In the genomic region with DNA sequence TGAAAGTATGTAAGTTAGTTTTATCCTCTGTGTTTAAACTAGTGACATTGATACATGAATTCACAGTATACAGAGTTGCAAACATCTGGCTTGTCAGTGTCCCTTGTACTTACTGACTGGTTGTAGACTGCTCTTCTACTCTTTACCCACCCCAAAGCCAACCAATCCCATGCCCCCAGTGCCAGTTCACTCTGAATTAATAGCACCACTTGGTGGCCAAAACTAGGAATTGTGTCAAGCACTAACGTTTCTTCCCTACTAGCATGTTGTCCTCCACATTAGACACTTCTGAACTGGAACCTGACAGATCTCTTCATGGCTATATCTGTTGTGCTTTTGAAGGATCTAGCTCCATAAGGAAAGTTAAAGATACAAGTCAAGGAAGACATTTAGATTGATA, we compare ENCODE assay signal across 8 cellular contexts. TPM values are rescaled to one million over a fixed set of nuclear protein-coding genes. Genes with fewer than 3 reads are reported as not detected.
DNase-seq lines count a peak whose midpoint lies in the region; ATAC-seq, FAIRE-seq and TF ChIP-seq lines count a peak whose summit lies in the region.

No MANE protein-coding gene starts in this region.

- no peaks in the 10 kb centered on the region for H3K9me3 Mint-ChIP-seq in activated CD4-positive, alpha-beta memory T cell treated with anti-CD3 and anti-CD28 coated beads, Interleukin-2, amount 10 ng/mL, durations not matched to agents 7 days and 5 days
- H3K9me3 Mint-ChIP-seq in activated CD4-positive, alpha-beta memory T cell treated with anti-CD3 and anti-CD28 coated beads for 36 hours, result no peaks in the 10 kb centered on the region
- H3K9me3 Mint-ChIP-seq in CD14-positive monocyte, result peaks cover 0 to 2% (median 0%) of the 10 kb centered on the region in 7 donors

- POLR2A ChIA-PET in activated CD4-positive, alpha-beta memory T cell treated with anti-CD3 and anti-CD28 coated beads, Interleukin-2, amount 10 ng/mL, durations not matched to agents 7 days and 5 days (lab: Charles Lee), result no interaction called here
- POLR2A ChIA-PET in activated CD4-positive, alpha-beta memory T cell treated with anti-CD3 and anti-CD28 coated beads for 36 hours (lab: Charles Lee), result no interaction called here

- H3K4me1 ChIP-seq in kidney (ENCODE audit: control insufficient read depth in 1 of 2, insufficient read depth in 1 of 2, low read depth in 1 of 2, low read length in 2 of 2), result no peaks in the 10 kb centered on the region

- ATAC-seq in HG03175 (IDR thresholded peaks at IDR 0.05; ENCODE audit: unreplicated experiment) (peak; percentile 78), SK-N-SH treated with all-trans-retinoic acid at 6 μM for 48 hours (peak; percentile 90)

- H3K36me3 ChIP-seq in kidney (ENCODE audit: control insufficient read depth in 1 of 2, insufficient read depth in 2 of 2, low read length in 2 of 2), result no peaks in the 10 kb centered on the region

- TF ChIP-seq CTCF in kidney (IDR thresholded peaks at IDR 0.05; ENCODE audit: borderline replicate concordance, extremely low read depth, insufficient read depth) (peak; percentile 13), CD14-positive monocyte (IDR thresholded peaks at IDR 0.05) (no peak)

- FAIRE-seq in kidney (lab: Jason Lieb, UNC), result no peak

- CTCF ChIA-PET in activated CD4-positive, alpha-beta memory T cell treated with anti-CD3 and anti-CD28 coated beads, Interleukin-2, amount 10 ng/mL, durations not matched to agents 7 days and 5 days (lab: Charles Lee), result interaction anchor here (0.6 kb wide), 1 partner anchor 224 kb away, joined by 5 read pairs; no protein-coding TSS in a partner anchor
- CTCF ChIA-PET in activated CD4-positive, alpha-beta memory T cell treated with anti-CD3 and anti-CD28 coated beads for 36 hours (lab: Charles Lee), result interaction anchor here (1.6 kb wide), 1 partner anchor 567 kb away, joined by 5 read pairs; no protein-coding TSS in a partner anchor

- no peak overlapping the region for H3K27ac ChIP-seq in kidney (ENCODE audit: low read depth in 2 of 2, low read length in 2 of 2)

- no peak overlapping the region for H3K4me3 ChIP-seq in kidney (ENCODE audit: low read length in 2 of 2)

- no peak overlapping the region for H3K4me3 Mint-ChIP-seq in activated CD4-positive, alpha-beta memory T cell treated with anti-CD3 and anti-CD28 coated beads, Interleukin-2, amount 10 ng/mL, durations not matched to agents 7 days and 5 days
- no peak overlapping the region for H3K4me3 Mint-ChIP-seq in activated CD4-positive, alpha-beta memory T cell treated with anti-CD3 and anti-CD28 coated beads for 36 hours
- H3K4me3 Mint-ChIP-seq in CD14-positive monocyte, result no peak overlapping the region

- H3K9me3 ChIP-seq in kidney (ENCODE audit: control insufficient read depth in 1 of 2, low read length in 2 of 2), result no peaks in the 10 kb centered on the region

- no peaks in the 10 kb centered on the region for H3K27me3 Mint-ChIP-seq in activated CD4-positive, alpha-beta memory T cell treated with anti-CD3 and anti-CD28 coated beads, Interleukin-2, amount 10 ng/mL, durations not matched to agents 7 days and 5 days
- no peaks in the 10 kb centered on the region for H3K27me3 Mint-ChIP-seq in activated CD4-positive, alpha-beta memory T cell treated with anti-CD3 and anti-CD28 coated beads for 36 hours
- H3K27me3 Mint-ChIP-seq in CD14-positive monocyte (ENCODE audit: low read depth in 3 of 3), result peaks cover 0 to 3% (median 1%) of the 10 kb centered on the region in 3 donors

- no peaks in the 10 kb centered on the region for H3K4me1 Mint-ChIP-seq in activated CD4-positive, alpha-beta memory T cell treated with anti-CD3 and anti-CD28 coated beads, Interleukin-2, amount 10 ng/mL, durations not matched to agents 7 days and 5 days
- no peaks in the 10 kb centered on the region for H3K4me1 Mint-ChIP-seq in activated CD4-positive, alpha-beta memory T cell treated with anti-CD3 and anti-CD28 coated beads for 36 hours (ENCODE audit: low read depth)
- H3K4me1 Mint-ChIP-seq in CD14-positive monocyte, result no peaks in the 10 kb centered on the region

- no peak overlapping the region for H3K9ac ChIP-seq in kidney (ENCODE audit: low read length in 2 of 2)

- no peaks in the 10 kb centered on the region for H3K36me3 Mint-ChIP-seq in activated CD4-positive, alpha-beta memory T cell treated with anti-CD3 and anti-CD28 coated beads, Interleukin-2, amount 10 ng/mL, durations not matched to agents 7 days and 5 days (ENCODE audit: low read depth)
- peaks cover 8% of the 10 kb centered on the region for H3K36me3 Mint-ChIP-seq in activated CD4-positive, alpha-beta memory T cell treated with anti-CD3 and anti-CD28 coated beads for 36 hours
- H3K36me3 Mint-ChIP-seq in CD14-positive monocyte, result peaks cover 4 to 12% of the 10 kb centered on the region in 2 donors

- DNase-seq in GDM1 (lab: John Stamatoyannopoulos, UW) (peak; percentile 23), kidney (no peak), NCI-H1436 treated with DMSO at 0.1 percent for 48 hours (lab: John Stamatoyannopoulos, UW) (no peak), CD14-positive monocyte (ENCODE audit: low spot score) (no peak)
- no peak for DNase-seq in activated CD4-positive, alpha-beta memory T cell treated with anti-CD3 and anti-CD28 coated beads, Interleukin-2, amount 10 ng/mL, durations not matched to agents 7 days and 5 days
- DNase-seq in activated CD4-positive, alpha-beta memory T cell treated with anti-CD3 and anti-CD28 coated beads for 36 hours, result no peak

- intact Hi-C loops in kidney (cut with DNase I) (no loop called here), CD14-positive monocyte (cut with micrococcal nuclease) (no loop called here)
- intact Hi-C loops in activated CD4-positive, alpha-beta memory T cell treated with anti-CD3 and anti-CD28 coated beads for 36 hours (cut with micrococcal nuclease), result no loop called here

- H3K27ac Mint-ChIP-seq in activated CD4-positive, alpha-beta memory T cell treated with anti-CD3 and anti-CD28 coated beads, Interleukin-2, amount 10 ng/mL, durations not matched to agents 7 days and 5 days, result no peak overlapping the region
- no peak overlapping the region for H3K27ac Mint-ChIP-seq in activated CD4-positive, alpha-beta memory T cell treated with anti-CD3 and anti-CD28 coated beads for 36 hours
- no peak overlapping the region for H3K27ac Mint-ChIP-seq in CD14-positive monocyte

TF ChIP-seq in SK-N-SH treated with all-trans-retinoic acid at 6 μM for 48 hours, 23 proteins besides CTCF, POLR2A, EP300 and RAD21 (continues in another document):
- TF ChIP-seq OSR1 (CRISPR knock-in tag; IDR thresholded peaks at IDR 0.05), result no peak
- no peak for TF ChIP-seq TOX (CRISPR knock-in tag; IDR thresholded peaks at IDR 0.05; ENCODE audit: borderline replicate concordance)
- TF ChIP-seq, protein P1, sequence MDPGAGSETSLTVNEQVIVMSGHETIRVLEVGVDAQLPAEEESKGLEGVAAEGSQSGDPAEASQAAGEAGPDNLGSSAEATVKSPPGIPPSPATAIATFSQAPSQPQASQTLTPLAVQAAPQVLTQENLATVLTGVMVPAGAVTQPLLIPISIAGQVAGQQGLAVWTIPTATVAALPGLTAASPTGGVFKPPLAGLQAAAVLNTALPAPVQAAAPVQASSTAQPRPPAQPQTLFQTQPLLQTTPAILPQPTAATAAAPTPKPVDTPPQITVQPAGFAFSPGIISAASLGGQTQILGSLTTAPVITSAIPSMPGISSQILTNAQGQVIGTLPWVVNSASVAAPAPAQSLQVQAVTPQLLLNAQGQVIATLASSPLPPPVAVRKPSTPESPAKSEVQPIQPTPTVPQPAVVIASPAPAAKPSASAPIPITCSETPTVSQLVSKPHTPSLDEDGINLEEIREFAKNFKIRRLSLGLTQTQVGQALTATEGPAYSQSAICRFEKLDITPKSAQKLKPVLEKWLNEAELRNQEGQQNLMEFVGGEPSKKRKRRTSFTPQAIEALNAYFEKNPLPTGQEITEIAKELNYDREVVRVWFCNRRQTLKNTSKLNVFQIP (CRISPR knock-in tag; IDR thresholded peaks at IDR 0.05; ENCODE audit: borderline replicate concordance, low read depth), result no peak
- TF ChIP-seq PPARA (CRISPR knock-in tag; IDR thresholded peaks at IDR 0.05; ENCODE audit: borderline replicate concordance), result no peak
- TF ChIP-seq ZNF8 (CRISPR knock-in tag; IDR thresholded peaks at IDR 0.05), result no peak
- TF ChIP-seq, protein P2, sequence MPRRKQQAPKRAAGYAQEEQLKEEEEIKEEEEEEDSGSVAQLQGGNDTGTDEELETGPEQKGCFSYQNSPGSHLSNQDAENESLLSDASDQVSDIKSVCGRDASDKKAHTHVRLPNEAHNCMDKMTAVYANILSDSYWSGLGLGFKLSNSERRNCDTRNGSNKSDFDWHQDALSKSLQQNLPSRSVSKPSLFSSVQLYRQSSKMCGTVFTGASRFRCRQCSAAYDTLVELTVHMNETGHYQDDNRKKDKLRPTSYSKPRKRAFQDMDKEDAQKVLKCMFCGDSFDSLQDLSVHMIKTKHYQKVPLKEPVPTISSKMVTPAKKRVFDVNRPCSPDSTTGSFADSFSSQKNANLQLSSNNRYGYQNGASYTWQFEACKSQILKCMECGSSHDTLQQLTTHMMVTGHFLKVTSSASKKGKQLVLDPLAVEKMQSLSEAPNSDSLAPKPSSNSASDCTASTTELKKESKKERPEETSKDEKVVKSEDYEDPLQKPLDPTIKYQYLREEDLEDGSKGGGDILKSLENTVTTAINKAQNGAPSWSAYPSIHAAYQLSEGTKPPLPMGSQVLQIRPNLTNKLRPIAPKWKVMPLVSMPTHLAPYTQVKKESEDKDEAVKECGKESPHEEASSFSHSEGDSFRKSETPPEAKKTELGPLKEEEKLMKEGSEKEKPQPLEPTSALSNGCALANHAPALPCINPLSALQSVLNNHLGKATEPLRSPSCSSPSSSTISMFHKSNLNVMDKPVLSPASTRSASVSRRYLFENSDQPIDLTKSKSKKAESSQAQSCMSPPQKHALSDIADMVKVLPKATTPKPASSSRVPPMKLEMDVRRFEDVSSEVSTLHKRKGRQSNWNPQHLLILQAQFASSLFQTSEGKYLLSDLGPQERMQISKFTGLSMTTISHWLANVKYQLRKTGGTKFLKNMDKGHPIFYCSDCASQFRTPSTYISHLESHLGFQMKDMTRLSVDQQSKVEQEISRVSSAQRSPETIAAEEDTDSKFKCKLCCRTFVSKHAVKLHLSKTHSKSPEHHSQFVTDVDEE (CRISPR knock-in tag; IDR thresholded peaks at IDR 0.05), result no peak
- TF ChIP-seq GLIS3 (CRISPR knock-in tag; IDR thresholded peaks at IDR 0.05), result no peak
- TF ChIP-seq ZFP30 (CRISPR knock-in tag; IDR thresholded peaks at IDR 0.05), result no peak
- TF ChIP-seq BACH2 (CRISPR knock-in tag; IDR thresholded peaks at IDR 0.05; ENCODE audit: borderline replicate concordance), result no peak
- TF ChIP-seq ZNF565 (CRISPR knock-in tag; conservative IDR thresholded peaks at IDR 0.05; ENCODE audit: low read depth), result no peak
- TF ChIP-seq ZC3H10 (CRISPR knock-in tag; IDR thresholded peaks at IDR 0.05), result no peak

RNA-seq across cellular contexts. Expression of a gene that starts 27.2 kb away (rescaled TPM):
- not detected for total RNA-seq in kidney
- polyA plus RNA-seq in kidney (ENCODE audit: insufficient read depth, low read depth, low replicate concordance) (not detected), CD14-positive monocyte (not detected)
- under 1 TPM; 0.08 to 0.30 TPM for total RNA-seq in activated CD4-positive, alpha-beta memory T cell treated with anti-CD3 and anti-CD28 coated beads, Interleukin-2, amount 10 ng/mL, durations not matched to agents 7 days and 5 days
- not detected for total RNA-seq in activated CD4-positive, alpha-beta memory T cell treated with anti-CD3 and anti-CD28 coated beads for 36 hours
